In genomic region chr15:52136471-52136993, GRCh38 we compare ENCODE assay signal across 1 cellular context.
TF ChIP-seq lines count a peak whose summit lies in the region.

No MANE protein-coding gene starts in this region.

TF ChIP-seq in GM23338, 12 proteins besides CTCF, POLR2A, EP300 and RAD21 (continued from another document):
- TF ChIP-seq REST (IDR thresholded peaks at IDR 0.05; ENCODE audit: unreplicated experiment) (no peak), POLR2AphosphoS5 (IDR thresholded peaks at IDR 0.05; ENCODE audit: low read depth) (no peak), STAT1 (IDR thresholded peaks at IDR 0.05; ENCODE audit: unreplicated experiment) (no peak), EZH2phosphoT487 (IDR thresholded peaks at IDR 0.05; ENCODE audit: unreplicated experiment) (no peak), ZNF331 (CRISPR knock-in tag; IDR thresholded peaks at IDR 0.05; ENCODE audit: low read depth) (no peak), ZNF114 (CRISPR knock-in tag; IDR thresholded peaks at IDR 0.05) (no peak), EZH2 (IDR thresholded peaks at IDR 0.05; ENCODE audit: low read depth, unreplicated experiment) (no peak), CREB1 (CRISPR knock-in tag; IDR thresholded peaks at IDR 0.05; ENCODE audit: low read depth) (no peak), NANOG (IDR thresholded peaks at IDR 0.05; ENCODE audit: borderline replicate concordance) (no peak), ETS1 (IDR thresholded peaks at IDR 0.05) (no peak), ZNF462 (CRISPR knock-in tag; IDR thresholded peaks at IDR 0.05) (no peak)
